Comparison of ENCODE assay signal across 18 cellular contexts in the genomic region with DNA sequence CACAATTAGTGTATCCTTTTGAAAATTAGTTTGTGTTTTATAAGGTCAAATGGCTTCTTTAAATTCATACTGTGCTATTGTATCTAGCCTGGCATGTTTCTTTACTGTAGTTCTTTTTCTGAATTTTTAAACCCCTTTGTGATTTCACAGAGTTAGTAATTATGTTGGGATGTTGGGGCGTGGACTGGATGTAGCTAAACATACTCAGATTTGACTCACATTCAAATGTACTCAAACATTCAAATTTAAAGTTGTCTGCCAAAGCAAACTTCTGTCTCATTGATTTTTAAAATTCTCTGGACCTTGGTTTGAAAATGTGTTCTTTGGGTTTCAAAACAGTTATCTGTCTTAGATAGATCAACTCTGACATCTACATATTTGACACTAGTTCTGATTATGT. TPM values are rescaled to one million over a fixed set of nuclear protein-coding genes. Genes with fewer than 3 reads are reported as not detected.
A peak's percentile ranks its signal among the peaks of the same experiment; 100 is the strongest.
DNase-seq lines count a peak whose midpoint lies in the region; ATAC-seq, FAIRE-seq and TF ChIP-seq lines count a peak whose summit lies in the region.
"Had no signal": no experiment of that assay in that cellular context is flagged by ENCODE, and none has a peak within 500 bp of the region (broad histone marks: within the 10 kb centered on the region; RNA-seq: fewer than 3 reads in every experiment).

No MANE protein-coding gene starts in this region.

- H3K36me3 Mint-ChIP-seq in GM23338 (ENCODE audit: low read depth) = no peaks in the 10 kb centered on the region
- H3K36me3 Mint-ChIP-seq: IgD-negative memory B cell, neural progenitor cell had no signal

- ATAC-seq in left lobe of liver (peak; percentile 52), GM23338 (no peak), GM21526 (IDR thresholded peaks at IDR 0.05; ENCODE audit: low FRiP score, unreplicated experiment) (no peak)

- peak overlapping the region; percentile 25 for H3K4me2 ChIP-seq in Loucy (ENCODE audit: low read depth, low read length, poor library complexity, severe bottlenecking)
- H3K4me2 ChIP-seq in GM23338 = no peak overlapping the region
- H3K4me2 ChIP-seq: neural progenitor cell had no signal

- no peaks in the 10 kb centered on the region for H3F3A ChIP-seq in Loucy (ENCODE audit: low read depth)
- no peaks in the 10 kb centered on the region for H3F3A ChIP-seq in GM23338 (replicated peaks; ENCODE audit: low read depth)

- H3K27ac Mint-ChIP-seq in GM23338 = no peak overlapping the region
- H3K27ac Mint-ChIP-seq: activated B cell treated with CpG ODN at 0.5 μM for 24 hours, H9, IgD-negative memory B cell, neural progenitor cell had no signal

- H3K36me3 ChIP-seq in Loucy (ENCODE audit: insufficient read depth, low read length) (no peaks in the 10 kb centered on the region), bronchial epithelial cell (ENCODE audit: control insufficient read depth, insufficient read depth, low read length) (no peaks in the 10 kb centered on the region), GM23338 (ENCODE audit: insufficient read depth) (no peaks in the 10 kb centered on the region), testis (ENCODE audit: low read depth, missing control alignments) (no peaks in the 10 kb centered on the region)
- H3K36me3 ChIP-seq: cardiac muscle cell, neural progenitor cell had no signal

- H3K79me2 ChIP-seq in Loucy (ENCODE audit: insufficient read depth, low read length) = no peaks in the 10 kb centered on the region
- no peaks in the 10 kb centered on the region for H3K79me2 ChIP-seq in GM23338 (replicated peaks; ENCODE audit: insufficient read depth)

- intact Hi-C loops in testis (cut with DNase I; ENCODE audit: low total_unique reads) = no loop called here

- H3K4me1 ChIP-seq in Loucy (ENCODE audit: insufficient read depth, low read length, poor library complexity, severe bottlenecking) (peaks cover 13% of the 10 kb centered on the region), GM23338 (ENCODE audit: insufficient read depth) (peaks cover 15% of the 10 kb centered on the region; the same call in 1 of the 2 replicates), testis (peaks cover 6% of the 10 kb centered on the region)

- H3K9me3 ChIP-seq in Loucy (ENCODE audit: insufficient read depth, low read depth, low read length) (no peaks in the 10 kb centered on the region), testis (no peaks in the 10 kb centered on the region)

- WGBS in testis, 2 donors = 57 to 70% methylated on average over 1 of the region's 1 CpG

- peaks cover 17% of the 10 kb centered on the region for H3K4me1 Mint-ChIP-seq in GM23338

- DNase-seq in AG08396 (ENCODE audit: low spot score) (peak; percentile 40), bronchial epithelial cell (ENCODE audit: low read depth) (peak; percentile 70), left lobe of liver (ENCODE audit: low spot score) (no peak), GM23338 (ENCODE audit: low spot score) (no peak), T1000 (lab: John Stamatoyannopoulos, UW) (no peak), testis (no peak)
- DNase-seq: activated B cell treated with CpG ODN at 0.5 μM for 24 hours; activated naive CD4-positive, alpha-beta T cell; AML-193; H9; NCI-H1105; stimulated activated naive CD4-positive, alpha-beta T cell treated with Interleukin-2 at 50 U/mL for 16 hours had no signal

- H3K9me3 Mint-ChIP-seq in GM23338 = 0 out of 3 replicates have a peak, but pooled peaks cover 2% of the 10 kb centered on the region

- peak overlapping the region; percentile 47 for H2AFZ ChIP-seq in Loucy (ENCODE audit: low read length)
- no peak overlapping the region for H2AFZ ChIP-seq in GM23338
- H2AFZ ChIP-seq: neural progenitor cell had no signal

- H3K27ac ChIP-seq in GM23338 (ENCODE audit: low read depth) (no peak overlapping the region), testis (no peak overlapping the region)
- H3K27ac ChIP-seq: cardiac muscle cell, neural progenitor cell had no signal

- no peak overlapping the region for H3K4me3 Mint-ChIP-seq in GM23338
- H3K4me3 Mint-ChIP-seq: activated B cell treated with CpG ODN at 0.5 μM for 24 hours, H9, IgD-negative memory B cell, neural progenitor cell had no signal

- TF ChIP-seq CTCF in Loucy (conservative IDR thresholded peaks at IDR 0.05; ENCODE audit: low read length) (no peak), bronchial epithelial cell (IDR thresholded peaks at IDR 0.05; ENCODE audit: insufficient read depth, low read length, severe bottlenecking) (no peak), GM23338 (conservative IDR thresholded peaks at IDR 0.05; ENCODE audit: low read depth in 2 of 2) (no peak), testis (IDR thresholded peaks at IDR 0.05) (no peak)

- H3K27me3 ChIP-seq in Loucy (ENCODE audit: insufficient read depth, low read length, poor library complexity, severe bottlenecking) = no peaks in the 10 kb centered on the region
- no peaks in the 10 kb centered on the region for H3K27me3 ChIP-seq in bronchial epithelial cell (ENCODE audit: control insufficient read depth, insufficient read depth, low read length)
- peaks cover 32% of the 10 kb centered on the region for H3K27me3 ChIP-seq in GM23338 (ENCODE audit: insufficient read depth)
- H3K27me3 ChIP-seq in testis = no peaks in the 10 kb centered on the region
- H3K27me3 ChIP-seq: cardiac muscle cell had no signal

- H4K20me1 ChIP-seq in Loucy (ENCODE audit: insufficient read depth, low read length, poor library complexity, severe bottlenecking) (no peaks in the 10 kb centered on the region), GM23338 (replicated peaks; ENCODE audit: insufficient read depth) (no peaks in the 10 kb centered on the region)

- H3K27me3 Mint-ChIP-seq in GM23338 (ENCODE audit: insufficient read depth, low read depth, poor library complexity) = peaks cover 14% of the 10 kb centered on the region

- no peak overlapping the region for H3K9ac ChIP-seq in Loucy (ENCODE audit: low read depth, low read length, poor library complexity, severe bottlenecking)
- H3K9ac ChIP-seq: neural progenitor cell had no signal

- no peak for TF ChIP-seq POLR2A in testis (IDR thresholded peaks at IDR 0.05)

- H3K4me3 ChIP-seq in Loucy (ENCODE audit: low read length, poor library complexity, severe bottlenecking) (no peak overlapping the region), bronchial epithelial cell (ENCODE audit: low read depth, low read length) (no peak overlapping the region), GM23338 (no peak overlapping the region), testis (no peak overlapping the region)
- H3K4me3 ChIP-seq: cardiac muscle cell, neural progenitor cell had no signal

- FAIRE-seq in bronchial epithelial cell (lab: Jason Lieb, UNC) = no peak
- FAIRE-seq: endometrium had no signal

- H3K9me2 ChIP-seq in Loucy (replicated peaks; ENCODE audit: low read depth, low read length) = no peaks in the 10 kb centered on the region
- no peaks in the 10 kb centered on the region for H3K9me2 ChIP-seq in GM23338 (ENCODE audit: insufficient read depth)

TF ChIP-seq in GM23338, 12 proteins besides CTCF, POLR2A, EP300 and RAD21:
- TF ChIP-seq, protein P1, sequence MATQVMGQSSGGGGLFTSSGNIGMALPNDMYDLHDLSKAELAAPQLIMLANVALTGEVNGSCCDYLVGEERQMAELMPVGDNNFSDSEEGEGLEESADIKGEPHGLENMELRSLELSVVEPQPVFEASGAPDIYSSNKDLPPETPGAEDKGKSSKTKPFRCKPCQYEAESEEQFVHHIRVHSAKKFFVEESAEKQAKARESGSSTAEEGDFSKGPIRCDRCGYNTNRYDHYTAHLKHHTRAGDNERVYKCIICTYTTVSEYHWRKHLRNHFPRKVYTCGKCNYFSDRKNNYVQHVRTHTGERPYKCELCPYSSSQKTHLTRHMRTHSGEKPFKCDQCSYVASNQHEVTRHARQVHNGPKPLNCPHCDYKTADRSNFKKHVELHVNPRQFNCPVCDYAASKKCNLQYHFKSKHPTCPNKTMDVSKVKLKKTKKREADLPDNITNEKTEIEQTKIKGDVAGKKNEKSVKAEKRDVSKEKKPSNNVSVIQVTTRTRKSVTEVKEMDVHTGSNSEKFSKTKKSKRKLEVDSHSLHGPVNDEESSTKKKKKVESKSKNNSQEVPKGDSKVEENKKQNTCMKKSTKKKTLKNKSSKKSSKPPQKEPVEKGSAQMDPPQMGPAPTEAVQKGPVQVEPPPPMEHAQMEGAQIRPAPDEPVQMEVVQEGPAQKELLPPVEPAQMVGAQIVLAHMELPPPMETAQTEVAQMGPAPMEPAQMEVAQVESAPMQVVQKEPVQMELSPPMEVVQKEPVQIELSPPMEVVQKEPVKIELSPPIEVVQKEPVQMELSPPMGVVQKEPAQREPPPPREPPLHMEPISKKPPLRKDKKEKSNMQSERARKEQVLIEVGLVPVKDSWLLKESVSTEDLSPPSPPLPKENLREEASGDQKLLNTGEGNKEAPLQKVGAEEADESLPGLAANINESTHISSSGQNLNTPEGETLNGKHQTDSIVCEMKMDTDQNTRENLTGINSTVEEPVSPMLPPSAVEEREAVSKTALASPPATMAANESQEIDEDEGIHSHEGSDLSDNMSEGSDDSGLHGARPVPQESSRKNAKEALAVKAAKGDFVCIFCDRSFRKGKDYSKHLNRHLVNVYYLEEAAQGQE (IDR thresholded peaks at IDR 0.05; ENCODE audit: unreplicated experiment) = no peak
- TF ChIP-seq, protein P2, sequence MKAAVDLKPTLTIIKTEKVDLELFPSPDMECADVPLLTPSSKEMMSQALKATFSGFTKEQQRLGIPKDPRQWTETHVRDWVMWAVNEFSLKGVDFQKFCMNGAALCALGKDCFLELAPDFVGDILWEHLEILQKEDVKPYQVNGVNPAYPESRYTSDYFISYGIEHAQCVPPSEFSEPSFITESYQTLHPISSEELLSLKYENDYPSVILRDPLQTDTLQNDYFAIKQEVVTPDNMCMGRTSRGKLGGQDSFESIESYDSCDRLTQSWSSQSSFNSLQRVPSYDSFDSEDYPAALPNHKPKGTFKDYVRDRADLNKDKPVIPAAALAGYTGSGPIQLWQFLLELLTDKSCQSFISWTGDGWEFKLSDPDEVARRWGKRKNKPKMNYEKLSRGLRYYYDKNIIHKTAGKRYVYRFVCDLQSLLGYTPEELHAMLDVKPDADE (IDR thresholded peaks at IDR 0.05) = no peak
- no peak for TF ChIP-seq EZH2phosphoT487 (IDR thresholded peaks at IDR 0.05; ENCODE audit: unreplicated experiment)
TF ChIP-seq in GM23338: peak in this region for 0.

RNA-seq across cellular contexts. Expression of a gene that starts 7.2 kb away (rescaled TPM):
- total RNA-seq in bronchial epithelial cell = 16.1 and 21.6 TPM in 2 replicates
- total RNA-seq in left lobe of liver = 20.6 TPM
- total RNA-seq in GM23338 (2014; rRNA removed; shearing (Covaris generic)) = 3.5 and 3.9 TPM in 2 replicates
- polyA plus RNA-seq in GM23338 (2016; fragmentation: Nextera tagmentation; extraction: Ambion mirVana) = 2.9 and 3.6 TPM in 2 replicates
- 10 to 100 TPM; 15.9 to 17.1 TPM for total RNA-seq in testis
- 23.8 TPM for polyA plus RNA-seq in testis (ENCODE audit: insufficient read depth, low read depth, low replicate concordance)
- total RNA-seq: activated B cell treated with CpG ODN at 0.5 μM for 24 hours had no signal
- polyA plus RNA-seq: IgD-negative memory B cell had no signal

Comparison
In these comparisons a context has a peak if more than half of its experiments do, and no peak if none do; other contexts are left out.
1. DNase-seq: peak in AG08396 (single experiment) and bronchial epithelial cell (single experiment); none in left lobe of liver (single experiment), GM23338 (single experiment), T1000 (single experiment) and testis (single experiment).